In genomic region chr13:50809133-50810090, GRCh38 we compare ENCODE assay signal across 16 cellular contexts. TPM values are rescaled to one million over a fixed set of nuclear protein-coding genes. Genes with fewer than 3 reads are reported as not detected.
DNase-seq lines count a peak whose midpoint lies in the region; ATAC-seq and TF ChIP-seq lines count a peak whose summit lies in the region.
"Had no signal": no experiment of that assay in that cellular context is flagged by ENCODE, and none has a peak within 500 bp of the region (broad histone marks: within the 10 kb centered on the region; RNA-seq: fewer than 3 reads in every experiment).

No MANE protein-coding gene starts in this region.

- H3K4ac ChIP-seq in mesenchymal stem cell (ENCODE audit: low read depth in 1 of 2, low read length in 2 of 2) = no peak overlapping the region

- H4K8ac ChIP-seq in mesenchymal stem cell (ENCODE audit: low read length) = no peak overlapping the region

- H3K4me3 ChIP-seq in AG09309 (ENCODE audit: control insufficient read depth, low read depth, low read length) (no peak overlapping the region), mesenchymal stem cell (ENCODE audit: insufficient read depth in 1 of 2, low read depth in 1 of 2, low read length in 2 of 2) (no peak overlapping the region), lower lobe of right lung (no peak overlapping the region)
- H3K4me3 ChIP-seq: esophagus squamous epithelium, testis had no signal

- no peak overlapping the region for H2BK5ac ChIP-seq in mesenchymal stem cell (ENCODE audit: low read depth, low read length, poor library complexity, severe bottlenecking)

- no peak overlapping the region for H3K23ac ChIP-seq in mesenchymal stem cell (ENCODE audit: low read length in 2 of 2)

- H2AK5ac ChIP-seq in mesenchymal stem cell (ENCODE audit: low read length, severe bottlenecking) = no peak overlapping the region

- H3K27me3 ChIP-seq in mesenchymal stem cell (ENCODE audit: control insufficient read depth in 1 of 2, insufficient read depth in 1 of 2, low read length in 2 of 2) = no peaks in the 10 kb centered on the region
- H3K27me3 ChIP-seq in lower lobe of right lung (ENCODE audit: low read depth) = no peaks in the 10 kb centered on the region
- H3K27me3 ChIP-seq: esophagus squamous epithelium, testis had no signal

- no peak overlapping the region for H2AFZ ChIP-seq in mesenchymal stem cell (ENCODE audit: low read depth, low read length)

- no peak overlapping the region for H3K14ac ChIP-seq in mesenchymal stem cell (ENCODE audit: low read length in 2 of 2)

- no peak overlapping the region for H2BK120ac ChIP-seq in mesenchymal stem cell (ENCODE audit: low read depth, low read length)

- intact Hi-C loops in lower lobe of right lung (cut with DNase I) = no loop called here

- H4K91ac ChIP-seq in mesenchymal stem cell (ENCODE audit: low read length) = no peak overlapping the region

- 44% methylated on average over 2 of the region's 8 CpGs for WGBS in mesenchymal stem cell

- H3K27ac ChIP-seq in mesenchymal stem cell (ENCODE audit: low read length, poor library complexity, severe bottlenecking) (no peak overlapping the region), lower lobe of right lung (no peak overlapping the region)
- H3K27ac ChIP-seq: esophagus squamous epithelium, testis had no signal

- no peak overlapping the region for H3K9ac ChIP-seq in mesenchymal stem cell (ENCODE audit: low read length)

- DNase-seq in AG09309 (ENCODE audit: low read depth) (peak; percentile 24), H4 (ENCODE audit: low spot score) (peak; percentile 25), NCI-H69 (lab: John Stamatoyannopoulos, UW) (peak; percentile 81), mesenchymal stem cell (peak; percentile 26), SW 1271 (lab: John Stamatoyannopoulos, UW) (no peak), hypothalamus (lab: John Stamatoyannopoulos, UW) (no peak), lower lobe of right lung (no peak)
- DNase-seq: activated naive CD4-positive, alpha-beta T cell; Caco-2; esophagus squamous epithelium; hippocampal formation; Kasumi-1; NCI-H2171; T-helper 1 cell; testis had no signal

- TF ChIP-seq CTCF in AG09309 (IDR thresholded peaks at IDR 0.05; ENCODE audit: control insufficient read depth, insufficient read depth, low read depth, low read length, missing control alignments) (no peak), lower lobe of right lung (IDR thresholded peaks at IDR 0.05) (no peak)

- peak overlapping the region in 1 of 2 experiments; percentile 50 for H2BK12ac ChIP-seq in mesenchymal stem cell (ENCODE audit: low read length in 2 of 2)

- peaks cover 26% of the 10 kb centered on the region for H3K9me3 ChIP-seq in mesenchymal stem cell (ENCODE audit: control insufficient read depth, low read length)
- no peaks in the 10 kb centered on the region for H3K9me3 ChIP-seq in lower lobe of right lung
- H3K9me3 ChIP-seq: testis had no signal

- H3K4me1 ChIP-seq in mesenchymal stem cell (ENCODE audit: control insufficient read depth, insufficient read depth, low read depth, low read length) (no peaks in the 10 kb centered on the region), lower lobe of right lung (no peaks in the 10 kb centered on the region)
- H3K4me1 ChIP-seq: Caco-2, esophagus squamous epithelium, testis had no signal

- H3K36me3 ChIP-seq in mesenchymal stem cell (ENCODE audit: control insufficient read depth in 1 of 2, insufficient read depth in 2 of 2, low read depth in 1 of 2, low read length in 2 of 2) (no peaks in the 10 kb centered on the region), lower lobe of right lung (no peaks in the 10 kb centered on the region)
- H3K36me3 ChIP-seq: esophagus squamous epithelium had no signal

- H3K79me1 ChIP-seq in mesenchymal stem cell (replicated peaks; ENCODE audit: low read length, poor library complexity, severe bottlenecking) = no peaks in the 10 kb centered on the region

- no peak overlapping the region for H3K4me2 ChIP-seq in mesenchymal stem cell (ENCODE audit: low read length, poor library complexity, severe bottlenecking)

- ATAC-seq in GM21576 (IDR thresholded peaks at IDR 0.05; ENCODE audit: unreplicated experiment) (no peak), lower lobe of right lung (no peak)

- no peak overlapping the region for H3K18ac ChIP-seq in mesenchymal stem cell (ENCODE audit: low read depth in 1 of 2, low read length in 2 of 2)

- no peak overlapping the region for H2BK15ac ChIP-seq in mesenchymal stem cell (ENCODE audit: low read depth, poor library complexity, severe bottlenecking)

RNA-seq across cellular contexts. Expression of gene DLEU7, which starts 34.1 kb away (rescaled TPM):
- total RNA-seq in H4 (2014; rRNA removed; shearing (Covaris generic)) = not detected in 2 replicates
- polyA plus RNA-seq in mesenchymal stem cell (2013, experiment 1 of 2) = not detected
- not detected for polyA plus RNA-seq in mesenchymal stem cell (2013, experiment 2 of 2)
- total RNA-seq in lower lobe of right lung = 3.3 TPM
- total RNA-seq: Caco-2, esophagus squamous epithelium had no signal

Comparison
In these comparisons a context has a peak if more than half of its experiments do, and no peak if none do; other contexts are left out.
1. DNase-seq: peak in AG09309 (single experiment), H4 (single experiment), NCI-H69 (single experiment) and mesenchymal stem cell (single experiment); none in SW 1271 (0 of 2), hypothalamus (0 of 51) and lower lobe of right lung (single experiment).